Comparison of ENCODE assay signal across 8 cellular contexts in genomic region chr5:55601209-55601618, GRCh38.
A peak's percentile ranks its signal among the peaks of the same experiment; 100 is the strongest.
DNase-seq lines count a peak whose midpoint lies in the region; ATAC-seq and TF ChIP-seq lines count a peak whose summit lies in the region.

No MANE protein-coding gene starts in this region.

- ATAC-seq in GM21447 (IDR thresholded peaks at IDR 0.05; ENCODE audit: unreplicated experiment) = no peak

- DNase-seq in NCI-H446 (lab: John Stamatoyannopoulos, UW) = peak; percentile 73 to 93
- DNase-seq in choroid plexus epithelial cell (ENCODE audit: low read depth) = peak; percentile 88
- DNase-seq in lower leg skin (ENCODE audit: low spot score in 2 of 2) = peak; percentile 87 to 94
- DNase-seq in suprapubic skin (ENCODE audit: low spot score in 2 of 2) = peak; percentile 89 to 92
- no peak for DNase-seq in NCI-H524 treated with DMSO at 0.1 percent for 48 hours (lab: John Stamatoyannopoulos, UW)
- no peak for DNase-seq in NCI-H2081 treated with DMSO at 0.1 percent for 48 hours (lab: John Stamatoyannopoulos, UW)

- H3K4me2 ChIP-seq in DOHH2 (ENCODE audit: low read length) = peak overlapping the region; percentile 49; the same call in 1 of the 2 replicates

- no peak for TF ChIP-seq POLR2A in lower leg skin (IDR thresholded peaks at IDR 0.05)
- no peak for TF ChIP-seq POLR2A in suprapubic skin (IDR thresholded peaks at IDR 0.05)

- intact Hi-C loops in lower leg skin (cut with DNase I; ENCODE audit: low total_unique reads) = no loop called here

- no peaks in the 10 kb centered on the region for H3K36me3 ChIP-seq in DOHH2 (ENCODE audit: control insufficient read depth, low read length)
- H3K36me3 ChIP-seq in suprapubic skin = no peaks in the 10 kb centered on the region

- no peaks in the 10 kb centered on the region for H3K9me3 ChIP-seq in DOHH2 (ENCODE audit: control insufficient read depth, insufficient read depth, low read length)
- H3K9me3 ChIP-seq in suprapubic skin = no peaks in the 10 kb centered on the region

- H3K27me3 ChIP-seq in DOHH2 (ENCODE audit: control insufficient read depth, low read length) = no peaks in the 10 kb centered on the region
- H3K27me3 ChIP-seq in suprapubic skin = no peaks in the 10 kb centered on the region

- H3K79me2 ChIP-seq in DOHH2 (ENCODE audit: control insufficient read depth, low read length) = no peaks in the 10 kb centered on the region

- H3K4me1 ChIP-seq in DOHH2 (ENCODE audit: control insufficient read depth, low read length) (peaks cover 17% of the 10 kb centered on the region), suprapubic skin (peaks cover 64% of the 10 kb centered on the region)

- TF ChIP-seq EP300 in suprapubic skin (IDR thresholded peaks at IDR 0.05) = peak; percentile 40

- no peak for TF ChIP-seq CTCF in DOHH2 (IDR thresholded peaks at IDR 0.05; ENCODE audit: low read depth, low read length, poor library complexity, severe bottlenecking)
- TF ChIP-seq CTCF in choroid plexus epithelial cell (conservative IDR thresholded peaks at IDR 0.05; ENCODE audit: low read depth, low read length) = no peak
- TF ChIP-seq CTCF in lower leg skin (IDR thresholded peaks at IDR 0.05) = no peak
- no peak for TF ChIP-seq CTCF in suprapubic skin (IDR thresholded peaks at IDR 0.05)

- H3K4me3 ChIP-seq in DOHH2 (ENCODE audit: low read length) = peak overlapping the region; percentile 21; the same call in 1 of the 2 replicates
- H3K4me3 ChIP-seq in choroid plexus epithelial cell (ENCODE audit: low read depth, low read length) = no peak overlapping the region
- H3K4me3 ChIP-seq in lower leg skin (ENCODE audit: low read depth, poor library complexity, severe bottlenecking) = no peak overlapping the region
- peak overlapping the region; percentile 23 for H3K4me3 ChIP-seq in suprapubic skin

- H3K9me2 ChIP-seq in DOHH2 (replicated peaks; ENCODE audit: control insufficient read depth, low read length) = no peaks in the 10 kb centered on the region

- no peaks in the 10 kb centered on the region for H3F3A ChIP-seq in DOHH2 (ENCODE audit: control insufficient read depth, insufficient read depth)

- H3K27ac ChIP-seq in DOHH2 (ENCODE audit: low read depth, low read length) (no peak overlapping the region), suprapubic skin (peak overlapping the region; percentile 94)

- WGBS in lower leg skin, 2 donors = 7 to 8% methylated on average over 8 of the region's 8 CpGs
- 10% methylated on average over 8 of the region's 8 CpGs for WGBS in suprapubic skin

- no peaks in the 10 kb centered on the region for H4K20me1 ChIP-seq in DOHH2 (ENCODE audit: control insufficient read depth, insufficient read depth, low read depth, low read length)

Comparison
In these comparisons a context has a peak if more than half of its experiments do, and no peak if none do; other contexts are left out.
1. H3K4me3 ChIP-seq: peak in DOHH2 (single experiment) and suprapubic skin (single experiment); none in choroid plexus epithelial cell (single experiment) and lower leg skin (single experiment).
2. DNase-seq: peak in NCI-H446 (2 of 2), choroid plexus epithelial cell (single experiment), lower leg skin (2 of 2) and suprapubic skin (2 of 2); none in NCI-H524 treated with DMSO at 0.1 percent for 48 hours (single experiment) and NCI-H2081 treated with DMSO at 0.1 percent for 48 hours (single experiment).